In the genomic region with DNA sequence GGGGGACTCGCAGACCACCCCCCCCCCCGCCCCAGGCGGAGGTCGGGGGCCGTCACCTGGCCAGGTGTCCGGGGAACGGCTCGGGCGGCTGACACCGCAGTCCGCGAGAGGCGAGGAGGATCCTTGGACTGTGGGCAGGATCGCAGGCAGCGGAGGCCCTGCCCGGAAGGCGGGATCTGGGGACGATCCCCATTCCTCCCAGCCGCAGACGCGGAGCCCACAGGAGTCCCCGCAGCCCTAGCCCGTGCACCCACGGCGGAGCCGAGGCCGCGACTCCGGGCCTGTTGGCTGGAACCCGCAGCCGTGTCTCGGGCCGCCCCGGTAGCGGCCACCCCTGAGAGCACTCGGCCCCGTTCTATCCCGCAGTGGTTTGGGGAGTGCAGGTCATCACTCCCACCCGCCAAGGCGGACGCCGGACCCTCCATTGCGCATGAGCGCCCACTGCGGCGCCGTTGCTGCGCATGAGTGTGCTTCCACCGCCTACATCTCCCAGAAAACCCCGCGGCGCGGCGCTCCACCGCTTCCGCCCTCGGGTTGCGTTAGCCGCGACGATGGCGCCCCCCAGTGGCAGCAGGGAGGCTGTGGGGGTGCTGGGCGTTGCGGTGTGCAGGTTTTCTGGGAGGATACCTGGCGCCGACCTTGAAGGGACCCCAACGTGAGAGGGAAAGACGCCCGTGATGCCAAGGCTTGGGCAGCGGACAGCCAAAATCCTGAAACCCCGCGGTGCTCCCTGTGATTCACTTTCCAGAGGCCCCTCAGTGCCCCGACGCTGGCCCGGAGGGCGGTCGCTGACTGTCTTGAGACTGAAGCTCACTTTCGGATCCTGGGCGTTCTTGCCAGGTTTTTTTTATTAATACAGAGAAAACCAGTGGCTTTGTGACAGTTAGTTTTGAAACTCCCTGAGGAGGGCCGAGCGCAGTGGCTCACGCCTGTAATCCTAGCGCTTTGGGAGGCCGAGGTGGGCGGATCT, we compare ENCODE assay signal across 8 cellular contexts. TPM values are rescaled to one million over a fixed set of nuclear protein-coding genes. Genes with fewer than 3 reads are reported as not detected.
DNase-seq lines count a peak whose midpoint lies in the region; ATAC-seq and TF ChIP-seq lines count a peak whose summit lies in the region.

No MANE protein-coding gene starts in this region.

- peaks cover 3% of the 10 kb centered on the region; the same call in 1 of the 2 replicates for H3K27me3 ChIP-seq in GM23338 (ENCODE audit: insufficient read depth)

- H3F3A ChIP-seq in GM23338 (replicated peaks; ENCODE audit: low read depth), result no peaks in the 10 kb centered on the region

- ATAC-seq in GM23338, result peak; percentile 83
- ATAC-seq in left cardiac atrium, result peak; percentile 97 to 98

- H3K27me3 Mint-ChIP-seq in GM23338 (ENCODE audit: insufficient read depth, low read depth, poor library complexity), result peaks cover 17% of the 10 kb centered on the region
- no peaks in the 10 kb centered on the region for H3K27me3 Mint-ChIP-seq in type B pancreatic cell

- no peaks in the 10 kb centered on the region for H3K36me3 ChIP-seq in GM23338 (ENCODE audit: insufficient read depth)

- peaks cover 34% of the 10 kb centered on the region for H3K9me3 Mint-ChIP-seq in GM23338
- H3K9me3 Mint-ChIP-seq in type B pancreatic cell, result peaks cover under 1% of the 10 kb centered on the region

- no peaks in the 10 kb centered on the region for H4K20me1 ChIP-seq in GM23338 (replicated peaks; ENCODE audit: insufficient read depth)

- H3K4me3 ChIP-seq in GM23338, result peak overlapping the region; percentile 96

- peak overlapping the region; percentile 99 for H2AFZ ChIP-seq in GM23338

- peaks cover 14% of the 10 kb centered on the region for H3K79me2 ChIP-seq in GM23338 (replicated peaks; ENCODE audit: insufficient read depth)

- peaks cover 10% of the 10 kb centered on the region; the same call in 1 of the 2 replicates for H3K4me1 ChIP-seq in GM23338 (ENCODE audit: insufficient read depth)

- DNase-seq in ELR (ENCODE audit: low read depth) (peak; percentile 99), GM23338 (ENCODE audit: low spot score) (peak; percentile 98), NAMALWA (ENCODE audit: low spot score) (peak; percentile 65), T follicular helper cell (ENCODE audit: low read depth) (peak; percentile 96), amniotic stem cell (lab: John Stamatoyannopoulos, UW) (peak; percentile 85), left cardiac atrium (peak; percentile 98), posterior cingulate gyrus (peak; percentile 86 to 98 (median 94)), type B pancreatic cell (ENCODE audit: extremely low spot score, unreplicated experiment) (peak; percentile 99)

- H3K4me2 ChIP-seq in GM23338, result peak overlapping the region; percentile 78

- intact Hi-C loops in left cardiac atrium (cut with DNase I), result loop anchor here (1.0 to 10.0 kb wide), 5 partner anchors 133 to 1050 kb away; partner anchors contain the start of gene ZNF776 (in 1 of the 2)
- intact Hi-C loops in posterior cingulate gyrus (cut with DNase I), result loop anchor here (1.0 to 10.0 kb wide), 4 partner anchors 96 to 416 kb away; partner anchors contain the start of genes ZNF135, ZNF418 and ZNF552

- TF ChIP-seq CTCF in GM23338 (conservative IDR thresholded peaks at IDR 0.05; ENCODE audit: low read depth in 2 of 2), result peak; percentile 79 to 99
- TF ChIP-seq CTCF in type B pancreatic cell (conservative IDR thresholded peaks at IDR 0.05), result peak; percentile 100

- peak overlapping the region; percentile 94 for H3K4me3 Mint-ChIP-seq in GM23338
- peak overlapping the region; percentile 96 for H3K4me3 Mint-ChIP-seq in type B pancreatic cell

- no peaks in the 10 kb centered on the region; the same call in 1 of the 2 replicates for H3K9me2 ChIP-seq in GM23338 (ENCODE audit: insufficient read depth)

- H3K4me1 Mint-ChIP-seq in GM23338, result peaks cover 7% of the 10 kb centered on the region; the same call in 2 of the 3 replicates
- H3K4me1 Mint-ChIP-seq in type B pancreatic cell (ENCODE audit: unreplicated experiment), result peaks cover 6% of the 10 kb centered on the region

- H3K27ac ChIP-seq in GM23338 (ENCODE audit: low read depth), result peak overlapping the region; percentile 90

- H3K27ac Mint-ChIP-seq in GM23338 (no peak overlapping the region; the same call in 1 of the 2 replicates), type B pancreatic cell (peak overlapping the region; percentile 96)

- H3K36me3 Mint-ChIP-seq in GM23338 (ENCODE audit: low read depth) (peaks cover 3% of the 10 kb centered on the region), type B pancreatic cell (peaks cover 6% of the 10 kb centered on the region)

TF ChIP-seq in GM23338, 12 proteins besides CTCF, POLR2A, EP300 and RAD21:
- TF ChIP-seq POLR2AphosphoS5 (IDR thresholded peaks at IDR 0.05; ENCODE audit: low read depth) (peak; percentile 85), ETS1 (IDR thresholded peaks at IDR 0.05) (peak; percentile 94), CREB1 (CRISPR knock-in tag; IDR thresholded peaks at IDR 0.05; ENCODE audit: low read depth) (peak; percentile 55; the same call in 1 of the 2 replicates), STAT1 (IDR thresholded peaks at IDR 0.05; ENCODE audit: unreplicated experiment) (no peak)

RNA-seq across cellular contexts. Expression of gene ZNF329, which starts 4.4 kb away (rescaled TPM):
- 15.2 and 16.9 TPM in 2 replicates for total RNA-seq in GM23338 (2014; rRNA removed; shearing (Covaris generic))
- polyA plus RNA-seq in GM23338 (2016; fragmentation: Nextera tagmentation; extraction: Ambion mirVana), result 2.7 and 3.3 TPM in 2 replicates
- total RNA-seq in left cardiac atrium, result 1 to 10 TPM; 7.0 to 8.8 TPM
- 12.5 and 14.5 TPM in 2 replicates for total RNA-seq in type B pancreatic cell (ENCODE audit: low replicate concordance)

RNA-seq across cellular contexts. Expression of gene ZNF274, which starts 27.9 kb away (rescaled TPM):
- 31.2 and 40.0 TPM in 2 replicates for total RNA-seq in GM23338 (2014; rRNA removed; shearing (Covaris generic))
- polyA plus RNA-seq in GM23338 (2016; fragmentation: Nextera tagmentation; extraction: Ambion mirVana), result 17.5 and 19.9 TPM in 2 replicates
- total RNA-seq in left cardiac atrium, result 10 to 100 TPM; 20.9 to 28.3 TPM
- 27.2 and 34.1 TPM in 2 replicates for total RNA-seq in type B pancreatic cell (ENCODE audit: low replicate concordance)

RNA-seq across cellular contexts. Expression of gene ZSCAN18, which starts 56.9 kb away (rescaled TPM):
- total RNA-seq in GM23338 (2014; rRNA removed; shearing (Covaris generic)), result 63.9 and 75.0 TPM in 2 replicates
- polyA plus RNA-seq in GM23338 (2016; fragmentation: Nextera tagmentation; extraction: Ambion mirVana), result 25.1 and 29.1 TPM in 2 replicates
- 10 to 100 TPM; 54.0 to 60.9 TPM for total RNA-seq in left cardiac atrium
- total RNA-seq in type B pancreatic cell (ENCODE audit: low replicate concordance), result 59.0 and 82.4 TPM in 2 replicates

Comparison
In these comparisons a context has a peak if more than half of its experiments do, and no peak if none do; other contexts are left out.
1. Peak in every context shown above with its lines: DNase-seq, ATAC-seq, H3K4me3 ChIP-seq and H3K27ac ChIP-seq.